ENCODE assay signal across 8 cellular contexts in the genomic region with DNA sequence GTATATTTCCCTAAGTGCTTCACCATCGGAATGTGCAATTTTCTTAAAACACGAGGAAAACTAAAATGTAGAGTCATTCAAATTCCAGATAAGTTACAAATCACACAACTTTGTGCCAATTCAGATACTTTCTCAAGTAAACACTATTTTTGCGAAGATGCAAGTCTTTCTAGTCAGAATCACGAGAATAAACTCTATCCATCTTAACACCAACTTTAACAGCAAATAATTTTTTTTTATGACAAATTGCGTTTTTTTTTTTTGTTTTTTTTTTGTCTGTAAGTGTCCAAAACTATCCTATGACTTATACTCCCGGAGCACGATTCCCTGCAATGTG. TPM values are rescaled to one million over a fixed set of nuclear protein-coding genes. Genes with fewer than 3 reads are reported as not detected.
DNase-seq lines count a peak whose midpoint lies in the region; ATAC-seq and TF ChIP-seq lines count a peak whose summit lies in the region.

No MANE protein-coding gene starts in this region.

- peak overlapping the region; percentile 42 to 95 (median 72) for H3K4me3 ChIP-seq in heart left ventricle
- H3K4me3 ChIP-seq in lower lobe of right lung, result peak overlapping the region; percentile 71
- peak overlapping the region; percentile 99 for H3K4me3 ChIP-seq in urinary bladder (ENCODE audit: low read depth, low read length)

- no peak for TF ChIP-seq POLR2A in heart left ventricle (IDR thresholded peaks at IDR 0.05)

- intact Hi-C loops in heart left ventricle (cut with DNase I) (loop anchor here (2.0 to 10.0 kb wide), 14 partner anchors 54 to 679 kb away; a partner anchor contains a TSS), Right ventricle myocardium inferior (cut with DNase I) (loop anchor here (1.0 to 5.0 kb wide), 2 partner anchors 499 to 676 kb away; a partner anchor contains a TSS), lower lobe of right lung (cut with DNase I) (no loop called here)

- ATAC-seq in heart left ventricle (no peak), Right ventricle myocardium inferior (no peak), lower lobe of right lung (no peak)

- H3K36me3 ChIP-seq in heart left ventricle (no peaks in the 10 kb centered on the region), lower lobe of right lung (no peaks in the 10 kb centered on the region), urinary bladder (ENCODE audit: insufficient read depth) (no peaks in the 10 kb centered on the region)

- H3K9me3 ChIP-seq in heart left ventricle, result no peaks in the 10 kb centered on the region
- H3K9me3 ChIP-seq in lower lobe of right lung, result no peaks in the 10 kb centered on the region

- TF ChIP-seq CTCF in heart left ventricle (IDR thresholded peaks at IDR 0.05), result no peak
- no peak for TF ChIP-seq CTCF in brain (conservative IDR thresholded peaks at IDR 0.05)
- TF ChIP-seq CTCF in lower lobe of right lung (IDR thresholded peaks at IDR 0.05), result no peak

- H3K27me3 ChIP-seq in heart left ventricle (no peaks in the 10 kb centered on the region), lower lobe of right lung (ENCODE audit: low read depth) (no peaks in the 10 kb centered on the region)

- H3K27me3 Mint-ChIP-seq in brain, result no peaks in the 10 kb centered on the region

- peaks cover 61% of the 10 kb centered on the region for H3K4me1 Mint-ChIP-seq in brain

- peak overlapping the region; percentile 86 to 99 (median 96) for H3K4me3 Mint-ChIP-seq in brain

- DNase-seq in heart left ventricle (no peak), Right ventricle myocardium inferior (ENCODE audit: missing footprints) (no peak), lower lobe of right lung (no peak), NAMALWA (ENCODE audit: low spot score) (no peak), glomerular visceral epithelial cell (ENCODE audit: extremely low spot score) (no peak)
- no peak for DNase-seq in stimulated activated CD4-positive, alpha-beta T cell treated with anti-CD3 and anti-CD28 coated beads, Interleukin-15, amount 100 ng/mL, for 24 hours

- H3K9me3 Mint-ChIP-seq in brain, result peaks cover 0 to 7% (median 6%) of the 10 kb centered on the region in 5 experiments

- 2 to 4% (median 2%) methylated on average over 7 of the region's 7 CpGs for WGBS in heart left ventricle, 4 donors
- WGBS in urinary bladder, result 1% methylated on average over 7 of the region's 7 CpGs

- H3K27ac ChIP-seq in heart left ventricle (peak overlapping the region; percentile 93 to 100 (median 98)), lower lobe of right lung (peak overlapping the region; percentile 96), urinary bladder (ENCODE audit: low read depth) (peak overlapping the region; percentile 92)

- peaks cover 17% of the 10 kb centered on the region for H3K36me3 Mint-ChIP-seq in brain

- H3K4me1 ChIP-seq in heart left ventricle (peaks cover 0 to 57% (median 28%) of the 10 kb centered on the region in 12 donors), lower lobe of right lung (peaks cover 43% of the 10 kb centered on the region), urinary bladder (ENCODE audit: insufficient read depth) (no peaks in the 10 kb centered on the region)

- H3K27ac Mint-ChIP-seq in brain, result peak overlapping the region; percentile 97 to 100 (median 98)

RNA-seq across cellular contexts. Expression of a gene that starts 1.3 kb away (rescaled TPM):
- total RNA-seq in heart left ventricle (10 to 100 TPM; 15.4 to 23.4 (median 20.2) TPM), Right ventricle myocardium inferior (23.6 TPM), lower lobe of right lung (41.3 TPM), urinary bladder (130 TPM)
- polyA plus RNA-seq in heart left ventricle (10 to 100 TPM in 1 of 2 donors, 1 to 10 TPM in 1; 7.2 to 15.7 TPM), brain (ENCODE audit: insufficient read depth, low read depth, low replicate concordance) (10.0 TPM), urinary bladder (19.3 TPM)
